ENCODE assay signal across 1 cellular context in the genomic region with DNA sequence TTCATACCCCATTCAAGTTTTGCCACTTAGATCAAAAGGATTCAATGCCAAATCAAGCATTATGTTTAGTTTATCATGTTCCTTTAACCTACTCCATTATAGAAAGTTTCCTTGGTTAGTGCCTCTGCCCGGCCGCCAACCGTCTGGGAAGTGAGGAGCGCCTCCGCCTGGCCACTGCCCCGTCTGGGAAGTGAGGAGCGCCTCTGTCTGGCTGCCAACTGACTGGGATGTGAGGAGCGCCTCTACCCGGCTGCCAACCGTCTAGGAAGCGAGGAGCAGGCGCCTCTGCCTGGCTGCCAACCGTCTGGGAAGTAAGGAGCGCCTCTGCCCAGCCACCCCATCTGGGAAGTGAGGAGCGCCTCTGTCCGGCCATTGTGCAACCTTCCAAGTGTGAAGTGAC.
TF ChIP-seq lines count a peak whose summit lies in the region.

No MANE protein-coding gene starts in this region.

TF ChIP-seq in H1, 55 proteins besides CTCF, POLR2A, EP300 and RAD21:
- TF ChIP-seq SIN3A (conservative IDR thresholded peaks at IDR 0.05 in 1 of 2, IDR thresholded peaks at IDR 0.05 in 1 of 2; ENCODE audit: low read depth in 1 of 2, low read length in 2 of 2), result no peak
- no peak for TF ChIP-seq HDAC6 (IDR thresholded peaks at IDR 0.05; ENCODE audit: low read depth, low read length)
- TF ChIP-seq SP1 (IDR thresholded peaks at IDR 0.05; ENCODE audit: low read depth, low read length), result no peak
- no peak for TF ChIP-seq CTBP2 (IDR thresholded peaks at IDR 0.05; ENCODE audit: borderline replicate concordance, insufficient read depth, insufficient read length, low read length)
- TF ChIP-seq, protein P1, sequence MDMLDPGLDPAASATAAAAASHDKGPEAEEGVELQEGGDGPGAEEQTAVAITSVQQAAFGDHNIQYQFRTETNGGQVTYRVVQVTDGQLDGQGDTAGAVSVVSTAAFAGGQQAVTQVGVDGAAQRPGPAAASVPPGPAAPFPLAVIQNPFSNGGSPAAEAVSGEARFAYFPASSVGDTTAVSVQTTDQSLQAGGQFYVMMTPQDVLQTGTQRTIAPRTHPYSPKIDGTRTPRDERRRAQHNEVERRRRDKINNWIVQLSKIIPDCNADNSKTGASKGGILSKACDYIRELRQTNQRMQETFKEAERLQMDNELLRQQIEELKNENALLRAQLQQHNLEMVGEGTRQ (IDR thresholded peaks at IDR 0.05; ENCODE audit: low read length), result no peak
- no peak for TF ChIP-seq SIRT6 (IDR thresholded peaks at IDR 0.05; ENCODE audit: low read length)
- no peak for TF ChIP-seq EZH2 (IDR thresholded peaks at IDR 0.05; ENCODE audit: low read depth, low read length, severe bottlenecking)
- TF ChIP-seq JUN (IDR thresholded peaks at IDR 0.05; ENCODE audit: low read depth, low read length), result no peak
- no peak for TF ChIP-seq TAF7 (optimal IDR thresholded peaks at IDR 0.05; ENCODE audit: borderline replicate concordance, low read depth, low read length)
- no peak for TF ChIP-seq CHD2 (IDR thresholded peaks at IDR 0.05; ENCODE audit: low read length)
- no peak for TF ChIP-seq TBP (IDR thresholded peaks at IDR 0.05; ENCODE audit: low read depth, low read length)
- TF ChIP-seq, protein P2, sequence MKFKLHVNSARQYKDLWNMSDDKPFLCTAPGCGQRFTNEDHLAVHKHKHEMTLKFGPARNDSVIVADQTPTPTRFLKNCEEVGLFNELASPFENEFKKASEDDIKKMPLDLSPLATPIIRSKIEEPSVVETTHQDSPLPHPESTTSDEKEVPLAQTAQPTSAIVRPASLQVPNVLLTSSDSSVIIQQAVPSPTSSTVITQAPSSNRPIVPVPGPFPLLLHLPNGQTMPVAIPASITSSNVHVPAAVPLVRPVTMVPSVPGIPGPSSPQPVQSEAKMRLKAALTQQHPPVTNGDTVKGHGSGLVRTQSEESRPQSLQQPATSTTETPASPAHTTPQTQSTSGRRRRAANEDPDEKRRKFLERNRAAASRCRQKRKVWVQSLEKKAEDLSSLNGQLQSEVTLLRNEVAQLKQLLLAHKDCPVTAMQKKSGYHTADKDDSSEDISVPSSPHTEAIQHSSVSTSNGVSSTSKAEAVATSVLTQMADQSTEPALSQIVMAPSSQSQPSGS (IDR thresholded peaks at IDR 0.05; ENCODE audit: low read length), result no peak
- no peak for TF ChIP-seq SP2 (IDR thresholded peaks at IDR 0.05; ENCODE audit: low read length)
- TF ChIP-seq KDM1A (IDR thresholded peaks at IDR 0.05; ENCODE audit: borderline replicate concordance, low read length), result no peak
- no peak for TF ChIP-seq RFX5 (IDR thresholded peaks at IDR 0.05; ENCODE audit: borderline replicate concordance, low read depth, low read length)
- no peak for TF ChIP-seq KDM5A (IDR thresholded peaks at IDR 0.05; ENCODE audit: low read length)
